ENCODE assay signal across 8 cellular contexts in the genomic region with DNA sequence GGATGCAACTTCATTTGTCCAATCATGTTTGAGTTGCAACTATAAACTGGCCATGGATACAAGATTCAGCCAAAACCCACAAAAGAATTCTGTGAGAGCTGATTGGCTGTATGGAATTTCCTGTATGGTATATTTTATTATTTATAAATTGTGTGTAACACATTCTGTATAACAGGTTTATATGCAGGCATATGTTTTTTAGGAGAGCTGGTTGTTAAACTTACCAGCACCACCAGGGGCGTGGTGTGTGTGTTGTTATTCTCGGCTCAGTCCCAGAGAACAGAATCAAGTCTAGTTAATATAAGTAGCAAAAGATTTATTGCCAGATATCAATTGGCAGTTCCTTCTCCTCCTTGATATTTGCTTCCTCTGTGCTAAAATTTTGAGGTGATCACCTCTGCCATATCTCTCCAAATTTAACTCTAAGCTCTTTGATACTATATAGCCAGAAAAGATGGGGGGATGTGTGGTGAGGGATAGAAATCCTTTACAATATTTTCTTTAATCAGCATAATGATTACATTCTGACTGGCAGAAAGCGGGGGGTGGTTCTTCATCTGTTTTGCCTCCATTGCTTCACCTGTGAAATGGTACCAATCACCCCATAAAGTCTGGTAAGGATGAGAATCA. TPM values are rescaled to one million over a fixed set of nuclear protein-coding genes. Genes with fewer than 3 reads are reported as not detected.
DNase-seq lines count a peak whose midpoint lies in the region; ATAC-seq, FAIRE-seq and TF ChIP-seq lines count a peak whose summit lies in the region.

No MANE protein-coding gene starts in this region.

- no peak overlapping the region for H3K27ac Mint-ChIP-seq in CD8-positive, alpha-beta memory T cell

- no peaks in the 10 kb centered on the region for H3K9me3 Mint-ChIP-seq in CD8-positive, alpha-beta memory T cell

- no peak overlapping the region for H3K4me3 ChIP-seq in adrenal gland
- H3K4me3 ChIP-seq in HepG2 (replicated peaks in 1 of 3; ENCODE audit: insufficient read depth in 1 of 3, low read depth in 2 of 3, low read length in 3 of 3), result no peak overlapping the region
- no peak overlapping the region for H3K4me3 ChIP-seq in CD8-positive, alpha-beta memory T cell (ENCODE audit: low read length)
- H3K4me3 ChIP-seq in H7 (ENCODE audit: insufficient read depth, low read depth, low read length), result no peak overlapping the region

- no peak overlapping the region for H2AFZ ChIP-seq in HepG2 (ENCODE audit: low read length)

- H3K36me3 ChIP-seq in adrenal gland (replicated peaks in 1 of 2), result no peaks in the 10 kb centered on the region
- no peaks in the 10 kb centered on the region for H3K36me3 ChIP-seq in HepG2 (replicated peaks in 1 of 2; ENCODE audit: control insufficient read depth in 1 of 2, insufficient read depth in 2 of 2, low read length in 2 of 2)
- H3K36me3 ChIP-seq in CD8-positive, alpha-beta memory T cell (ENCODE audit: insufficient read depth, low read length), result no peaks in the 10 kb centered on the region
- no peaks in the 10 kb centered on the region for H3K36me3 ChIP-seq in H7 (replicated peaks; ENCODE audit: control insufficient read depth, insufficient read depth, low read length)

- no peaks in the 10 kb centered on the region for H3K27me3 ChIP-seq in adrenal gland
- H3K27me3 ChIP-seq in HepG2 (ENCODE audit: control insufficient read depth in 1 of 2, insufficient read depth in 2 of 2, low read length in 2 of 2), result no peaks in the 10 kb centered on the region
- H3K27me3 ChIP-seq in CD8-positive, alpha-beta memory T cell (ENCODE audit: insufficient read depth, low read length, poor library complexity, severe bottlenecking), result peaks cover 5% of the 10 kb centered on the region
- no peaks in the 10 kb centered on the region for H3K27me3 ChIP-seq in H7 (ENCODE audit: control insufficient read depth, insufficient read depth, low read length)

- CTCF ChIA-PET in HepG2 (lab: Yijun Ruan, JAX; ENCODE audit: low intra/inter-chr PET ratio, low total read pairs), result interaction anchor here (1.1 to 7.4 kb wide), 2 partner anchors 147 to 208 kb away, joined by 3 to 259 read pairs; no protein-coding TSS in a partner anchor
- CTCF ChIA-PET in CD8-positive, alpha-beta memory T cell (lab: Charles Lee), result interaction anchor here (0.9 to 6.4 kb wide), 10 partner anchors 12 to 210 kb away, joined by 3 to 193 read pairs (median 6); partner anchors contain the start of gene SCAND1

- peaks cover 5 to 13% of the 10 kb centered on the region in 2 donors for H3K27me3 Mint-ChIP-seq in CD8-positive, alpha-beta memory T cell

- no peaks in the 10 kb centered on the region for H4K20me1 ChIP-seq in HepG2 (ENCODE audit: insufficient read depth, low read length)

- WGBS in adrenal gland, 4 donors, result 25 to 36% (median 31%) methylated on average over 3 of the region's 3 CpGs
- WGBS in HepG2 (ENCODE audit: low lambda C conversion rate), result under 1% methylated on average over 3 of the region's 3 CpGs

- POLR2A ChIA-PET in HepG2 (lab: Yijun Ruan, JAX), result interaction anchor here (1.1 to 4.5 kb wide), 2 partner anchors 37 to 148 kb away, joined by 5 to 32 read pairs; partner anchors contain the start of gene SCAND1
- POLR2A ChIA-PET in CD8-positive, alpha-beta memory T cell (lab: Charles Lee), result no interaction called here

- peaks cover 5 to 10% (median 7%) of the 10 kb centered on the region in 3 donors for H3K4me1 Mint-ChIP-seq in CD8-positive, alpha-beta memory T cell

- ATAC-seq in HepG2 (peak; percentile 68), HG03457 (IDR thresholded peaks at IDR 0.05; ENCODE audit: unreplicated experiment) (no peak), GM19023 (IDR thresholded peaks at IDR 0.05; ENCODE audit: unreplicated experiment) (no peak)

- H3K4me3 Mint-ChIP-seq in CD8-positive, alpha-beta memory T cell, result no peak overlapping the region

- peak; percentile 65 for DNase-seq in D341Med (ENCODE audit: low spot score)
- peak in 3 of 7 donors; percentile 29 for DNase-seq in adrenal gland
- DNase-seq in HepG2 (ENCODE audit: low spot score), result peak; percentile 35
- no peak for DNase-seq in CD8-positive, alpha-beta memory T cell
- no peak for DNase-seq in H7

- H3K79me2 ChIP-seq in HepG2 (ENCODE audit: insufficient read depth, low read length), result no peaks in the 10 kb centered on the region

- no peak for TF ChIP-seq RAD21 in HepG2 (CRISPR knock-in tag; IDR thresholded peaks at IDR 0.05)

- TF ChIP-seq POLR2A in adrenal gland (IDR thresholded peaks at IDR 0.05) (no peak), HepG2 (IDR thresholded peaks at IDR 0.05; ENCODE audit: insufficient read depth in 1 of 2, low read depth in 2 of 2, low read length in 2 of 2) (no peak)

- H3K9me3 ChIP-seq in adrenal gland (replicated peaks in 1 of 3) (no peaks in the 10 kb centered on the region), HepG2 (ENCODE audit: low read length) (no peaks in the 10 kb centered on the region)
- H3K9me3 ChIP-seq in CD8-positive, alpha-beta memory T cell (ENCODE audit: low read length), result no peaks in the 10 kb centered on the region

- H3K4me1 ChIP-seq in adrenal gland (replicated peaks in 1 of 2) (no peaks in the 10 kb centered on the region), HepG2 (ENCODE audit: insufficient read depth, low read length) (no peaks in the 10 kb centered on the region)
- H3K4me1 ChIP-seq in CD8-positive, alpha-beta memory T cell (ENCODE audit: insufficient read depth, low read length), result no peaks in the 10 kb centered on the region

- in situ Hi-C loops in HepG2 (cut with HindIII; ENCODE audit: extremely low pct_ligation_motif_present, low pct_unique_long_range_greater_than_20kb), result loop anchor here (5.0 kb wide), 1 partner anchor 206 kb away; no protein-coding TSS in a partner anchor

- peak; percentile 53; the same call in 1 of the 2 replicates for TF ChIP-seq CTCF in LNCAP (IDR thresholded peaks at IDR 0.05)
- TF ChIP-seq CTCF in adrenal gland (IDR thresholded peaks at IDR 0.05), result peak in 5 of 6 experiments; percentile 23 to 49 (median 27)
- TF ChIP-seq CTCF in HepG2 (CRISPR knock-in tag; IDR thresholded peaks at IDR 0.05), result 0 out of 2 replicates have a peak, but pooled peaks have one; percentile 22

- no peak overlapping the region for H3K4me2 ChIP-seq in HepG2 (ENCODE audit: low read depth, low read length)

- no TSS peak for BruUV-seq in HepG2 (replicated peaks; lab: Mats Ljungman, UMichigan)

- intact Hi-C loops in adrenal gland (cut with DNase I), result no loop called here
- intact Hi-C loops in HepG2 (cut with micrococcal nuclease; ENCODE audit: unreplicated experiment), result loop anchor here (10.0 kb wide), 1 partner anchor 444 kb away; no protein-coding TSS in a partner anchor

- FAIRE-seq in HepG2 (lab: Jason Lieb, UNC), result peak; percentile 30

- TF ChIP-seq EP300 in HepG2 (IDR thresholded peaks at IDR 0.05; ENCODE audit: low read depth in 2 of 2, low read length in 2 of 2), result no peak
- no peak for TF ChIP-seq EP300 in HepG2 (CRISPR knock-in tag; IDR thresholded peaks at IDR 0.05; ENCODE audit: borderline replicate concordance)

- H3K9ac ChIP-seq in HepG2 (ENCODE audit: insufficient read depth, low read depth, low read length), result no peak overlapping the region

- H3K36me3 Mint-ChIP-seq in CD8-positive, alpha-beta memory T cell, result no peaks in the 10 kb centered on the region

- H3K27ac ChIP-seq in adrenal gland, result no peak overlapping the region
- H3K27ac ChIP-seq in HepG2 (ENCODE audit: extremely low read length, insufficient read depth, low read length), result no peak overlapping the region
- no peak overlapping the region for H3K27ac ChIP-seq in CD8-positive, alpha-beta memory T cell (ENCODE audit: low read depth, low read length)

RNA-seq across cellular contexts. Expression of gene CNBD2, which starts 22.9 kb away (rescaled TPM):
- total RNA-seq in adrenal gland (10 to 100 TPM in 1 of 8 donors, 1 to 10 TPM in 7; 1.1 to 15.3 (median 5.1) TPM), HepG2 (2016; rRNA removed; fragmentation: Illumina TruSeq; extraction: Trizol) (12.4 and 13.8 TPM in 2 replicates)
- polyA plus RNA-seq in adrenal gland (10 to 100 TPM in 2 of 3 donors, 1 to 10 TPM in 1; 3.8 to 23.3 (median 15.4) TPM), HepG2 (2011; rRNA removed) (22.8 and 23.4 TPM in 2 replicates)
- total RNA-seq in HepG2 (2016; cell fraction: cytosol; rRNA removed; fragmentation: Illumina TruSeq; extraction: Trizol; ENCODE audit: low read depth), result 12.1 and 21.0 TPM in 2 replicates
- total RNA-seq in HepG2 (2016; cell fraction: insoluble cytoplasmic fraction; rRNA removed; fragmentation: Illumina TruSeq; extraction: Trizol), result 12.3 and 13.6 TPM in 2 replicates
- 17.3 and 23.9 TPM in 2 replicates for total RNA-seq in HepG2 (2016; cell fraction: membrane; rRNA removed; fragmentation: Illumina TruSeq; extraction: Trizol)
- 10.0 and 11.4 TPM in 2 replicates for total RNA-seq in HepG2 (2016; cell fraction: nucleus; rRNA removed; fragmentation: Illumina TruSeq; extraction: Trizol)
- polyA plus RNA-seq in HepG2 (2011; cell fraction: cytosol; rRNA removed), result 21.1 and 24.5 TPM in 2 replicates
- polyA plus RNA-seq in HepG2 (2011; cell fraction: nucleus; rRNA removed), result 18.7 and 23.9 TPM in 2 replicates
- polyA plus RNA-seq in HepG2 (2012), result 12.3 and 14.5 TPM in 2 replicates
- 19.5 and 24.0 TPM in 2 replicates for polyA plus RNA-seq in HepG2 (2016; cell fraction: cytosol; fragmentation: Illumina TruSeq; extraction: Trizol; ENCODE audit: low read depth)
- polyA plus RNA-seq in HepG2 (2016; cell fraction: insoluble cytoplasmic fraction; fragmentation: Illumina TruSeq; extraction: Trizol; ENCODE audit: low read depth), result 15.6 and 19.5 TPM in 2 replicates
- 18.5 and 22.3 TPM in 2 replicates for polyA plus RNA-seq in HepG2 (2016; cell fraction: membrane; fragmentation: Illumina TruSeq; extraction: Trizol; ENCODE audit: low read depth)
- 16.4 and 20.6 TPM in 2 replicates for polyA plus RNA-seq in HepG2 (2016; cell fraction: nucleus; fragmentation: Illumina TruSeq; extraction: Trizol; ENCODE audit: insufficient read depth, low read depth)
- polyA minus RNA-seq in HepG2 (2011; rRNA and poly(A)+ RNA removed; ENCODE audit: low replicate concordance), result 2.0 and 5.3 TPM in 2 replicates
- polyA minus RNA-seq in HepG2 (2011; cell fraction: cytosol; rRNA and poly(A)+ RNA removed), result 4.2 and 5.2 TPM in 2 replicates
- 7.7 and 8.5 TPM in 2 replicates for polyA minus RNA-seq in HepG2 (2011; cell fraction: nucleus; rRNA and poly(A)+ RNA removed)
- 1 to 10 TPM; 3.7 to 5.4 TPM for total RNA-seq in CD8-positive, alpha-beta memory T cell
- 9.5 TPM for polyA plus RNA-seq in CD8-positive, alpha-beta memory T cell
- total RNA-seq in H7 (2014; rRNA removed; shearing (Covaris generic)), result 4.8 and 6.0 TPM in 2 replicates

RNA-seq across cellular contexts. Expression of gene SCAND1, which starts 37.0 kb away (rescaled TPM):
- total RNA-seq in adrenal gland, result 100 to 1,000 TPM in 6 of 8 donors, 10 to 100 TPM in 2; 88.2 to 191 (median 145) TPM
- polyA plus RNA-seq in adrenal gland, result 100 to 1,000 TPM in 2 of 3 donors, under 1 TPM in 1; 0.64 to 540 (median 534) TPM
- 86.3 and 109 TPM in 2 replicates for total RNA-seq in HepG2 (2016; rRNA removed; fragmentation: Illumina TruSeq; extraction: Trizol)
- 35.8 and 45.6 TPM in 2 replicates for total RNA-seq in HepG2 (2016; cell fraction: cytosol; rRNA removed; fragmentation: Illumina TruSeq; extraction: Trizol; ENCODE audit: low read depth)
- total RNA-seq in HepG2 (2016; cell fraction: insoluble cytoplasmic fraction; rRNA removed; fragmentation: Illumina TruSeq; extraction: Trizol), result 84.6 and 104 TPM in 2 replicates
- 37.7 and 45.1 TPM in 2 replicates for total RNA-seq in HepG2 (2016; cell fraction: membrane; rRNA removed; fragmentation: Illumina TruSeq; extraction: Trizol)
- total RNA-seq in HepG2 (2016; cell fraction: nucleus; rRNA removed; fragmentation: Illumina TruSeq; extraction: Trizol), result 33.5 and 37.6 TPM in 2 replicates
- 19.3 and 25.5 TPM in 2 replicates for polyA plus RNA-seq in HepG2 (2011; rRNA removed)
- polyA plus RNA-seq in HepG2 (2011; cell fraction: cytosol; rRNA removed), result 23.9 and 54.3 TPM in 2 replicates
- polyA plus RNA-seq in HepG2 (2011; cell fraction: nucleus; rRNA removed), result 51.9 and 57.0 TPM in 2 replicates
- polyA plus RNA-seq in HepG2 (2012), result 21.2 and 23.7 TPM in 2 replicates
- polyA plus RNA-seq in HepG2 (2016; cell fraction: cytosol; fragmentation: Illumina TruSeq; extraction: Trizol; ENCODE audit: low read depth), result 35.0 and 35.6 TPM in 2 replicates
- polyA plus RNA-seq in HepG2 (2016; cell fraction: insoluble cytoplasmic fraction; fragmentation: Illumina TruSeq; extraction: Trizol; ENCODE audit: low read depth), result 80.7 and 95.3 TPM in 2 replicates
- 26.0 and 27.7 TPM in 2 replicates for polyA plus RNA-seq in HepG2 (2016; cell fraction: membrane; fragmentation: Illumina TruSeq; extraction: Trizol; ENCODE audit: low read depth)
- polyA plus RNA-seq in HepG2 (2016; cell fraction: nucleus; fragmentation: Illumina TruSeq; extraction: Trizol; ENCODE audit: insufficient read depth, low read depth), result 59.0 and 66.7 TPM in 2 replicates
- 4.2 and 28.6 TPM in 2 replicates for polyA minus RNA-seq in HepG2 (2011; rRNA and poly(A)+ RNA removed; ENCODE audit: low replicate concordance)
- polyA minus RNA-seq in HepG2 (2011; cell fraction: cytosol; rRNA and poly(A)+ RNA removed), result 37.4 and 37.9 TPM in 2 replicates
- polyA minus RNA-seq in HepG2 (2011; cell fraction: nucleus; rRNA and poly(A)+ RNA removed), result 10.8 and 19.3 TPM in 2 replicates
- total RNA-seq in CD8-positive, alpha-beta memory T cell, result 10 to 100 TPM; 50.8 to 55.8 TPM
- 177 TPM for polyA plus RNA-seq in CD8-positive, alpha-beta memory T cell
- 93.8 and 96.4 TPM in 2 replicates for total RNA-seq in H7 (2014; rRNA removed; shearing (Covaris generic))

Comparison
In these comparisons a context has a peak if more than half of its experiments do, and no peak if none do; other contexts are left out.
1. DNase-seq: peak in D341Med (single experiment) and HepG2 (single experiment); none in CD8-positive, alpha-beta memory T cell (0 of 5) and H7 (single experiment).
2. Peak in every context shown above with its lines, with median percentiles within 50 percentile points of each other: CTCF ChIP-seq.